ENCODE assay signal across 10 cellular contexts in genomic region chr3:188578579-188579363, GRCh38.
DNase-seq lines count a peak whose midpoint lies in the region; ATAC-seq and TF ChIP-seq lines count a peak whose summit lies in the region.
"Had no signal": no experiment of that assay in that cellular context is flagged by ENCODE, and none has a peak within 500 bp of the region (broad histone marks: within the 10 kb centered on the region; RNA-seq: fewer than 3 reads in every experiment).

No MANE protein-coding gene starts in this region.

- H3K27ac ChIP-seq in AG04450 (ENCODE audit: low read depth, low read length): peak overlapping the region; percentile 47
- H3K27ac ChIP-seq in muscle layer of duodenum (ENCODE audit: low read length): peak overlapping the region; percentile 90

- peaks cover 3% of the 10 kb centered on the region for H3K36me3 Mint-ChIP-seq in chondrocyte (ENCODE audit: low read depth)

- peak overlapping the region; percentile 3 for H3K4me3 Mint-ChIP-seq in chondrocyte (ENCODE audit: unreplicated experiment)

- TF ChIP-seq POLR2A in GM18505 (IDR thresholded peaks at IDR 0.05; ENCODE audit: borderline replicate concordance, extremely low read depth, insufficient read depth, insufficient read length): no peak

- CTCF ChIA-PET in AG04450 (lab: Charles Lee): interaction anchor here (0.7 to 1.0 kb wide), 2 partner anchors 836 to 838 kb away, joined by 3 read pairs; no protein-coding TSS in a partner anchor

- no peaks in the 10 kb centered on the region for H3K36me3 ChIP-seq in muscle layer of duodenum (ENCODE audit: control insufficient read depth in 1 of 2, insufficient read depth in 2 of 2, low read length in 2 of 2)

- H3K27me3 ChIP-seq in AG04450 (ENCODE audit: control insufficient read depth, insufficient read depth, low read length): no peaks in the 10 kb centered on the region
- H3K27me3 ChIP-seq in muscle layer of duodenum (ENCODE audit: low read depth, low read length): no peaks in the 10 kb centered on the region
- H3K27me3 ChIP-seq: dorsolateral prefrontal cortex had no signal

- peak; percentile 53 for DNase-seq in AG04450 (ENCODE audit: low read depth, low spot score)
- peak; percentile 77 for DNase-seq in LHCN-M2 (ENCODE audit: low read depth)
- no peak for DNase-seq in chondrocyte (ENCODE audit: low spot score)
- no peak for DNase-seq in COLO829 (ENCODE audit: low spot score)
- DNase-seq in stimulated activated naive CD4-positive, alpha-beta T cell treated with Interleukin-2 at 50 U/mL for 16 hours (lab: John Stamatoyannopoulos, UW): no peak

- H3K9me3 ChIP-seq in AG04450 (ENCODE audit: control insufficient read depth, insufficient read depth, low read length): no peaks in the 10 kb centered on the region
- H3K9me3 ChIP-seq in muscle layer of duodenum (ENCODE audit: control insufficient read depth in 1 of 2, low read length in 2 of 2): no peaks in the 10 kb centered on the region

- peaks cover 4 to 16% of the 10 kb centered on the region in 2 donors for H3K4me1 ChIP-seq in muscle layer of duodenum (ENCODE audit: control insufficient read depth in 1 of 2, insufficient read depth in 2 of 2, low read length in 2 of 2)

- H3K27me3 Mint-ChIP-seq in chondrocyte (ENCODE audit: low read depth): no peaks in the 10 kb centered on the region

- no peak overlapping the region for H3K4me3 ChIP-seq in AG04450 (ENCODE audit: low read depth, low read length)
- no peak overlapping the region for H3K4me3 ChIP-seq in muscle layer of duodenum (ENCODE audit: low read depth in 1 of 2, low read length in 2 of 2)
- H3K4me3 ChIP-seq: dorsolateral prefrontal cortex had no signal

- H3K9me3 Mint-ChIP-seq in chondrocyte (ENCODE audit: low read depth): no peaks in the 10 kb centered on the region

- H3K4me1 Mint-ChIP-seq in chondrocyte (ENCODE audit: low read depth): peaks cover 41% of the 10 kb centered on the region

- POLR2A ChIA-PET in AG04450 (lab: Yijun Ruan, JAX): interaction anchor here (0.7 kb wide), 1 partner anchor 567 kb away, joined by 3 read pairs; no protein-coding TSS in a partner anchor

- TF ChIP-seq CTCF in AG04450 (IDR thresholded peaks at IDR 0.05; ENCODE audit: low read depth, low read length) (no peak), chondrocyte (IDR thresholded peaks at IDR 0.05) (no peak)

- ATAC-seq in GM18505 (IDR thresholded peaks at IDR 0.05; ENCODE audit: unreplicated experiment): no peak
- ATAC-seq in GM18517 (IDR thresholded peaks at IDR 0.05; ENCODE audit: unreplicated experiment): no peak
- ATAC-seq: Panc1 had no signal

- H3K27ac Mint-ChIP-seq in chondrocyte (ENCODE audit: unreplicated experiment): peak overlapping the region; percentile 92

Comparison
In these comparisons a context has a peak if more than half of its experiments do, and no peak if none do; other contexts are left out.
1. DNase-seq: peak in AG04450 (single experiment) and LHCN-M2 (single experiment); none in chondrocyte (single experiment), COLO829 (single experiment) and stimulated activated naive CD4-positive, alpha-beta T cell treated with Interleukin-2 at 50 U/mL for 16 hours (single experiment).